In the genomic region with DNA sequence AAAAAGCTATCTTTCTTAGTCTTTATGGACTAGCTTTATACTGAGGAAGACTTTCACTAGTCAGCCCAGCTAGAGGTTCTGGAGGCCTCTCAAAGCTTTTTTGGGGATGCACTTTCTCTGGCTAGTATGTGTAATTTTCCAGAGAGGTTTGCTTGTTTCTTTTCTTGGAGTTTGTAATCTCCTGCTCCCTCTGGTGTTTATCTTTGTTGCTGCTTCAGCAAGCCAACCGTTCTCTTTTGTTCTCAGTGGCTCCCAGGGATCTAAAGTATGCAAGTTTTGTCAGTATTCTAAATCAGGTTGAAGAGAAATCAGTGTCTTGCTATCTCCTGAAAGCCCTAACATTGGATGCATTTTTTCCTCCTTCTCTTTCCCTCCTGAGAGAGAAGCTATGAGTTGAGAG, we compare ENCODE assay signal across 8 cellular contexts.
A peak's percentile ranks its signal among the peaks of the same experiment; 100 is the strongest.
DNase-seq lines count a peak whose midpoint lies in the region; ATAC-seq and TF ChIP-seq lines count a peak whose summit lies in the region.

No MANE protein-coding gene starts in this region.

- no peak overlapping the region for H3K23ac ChIP-seq in H9 (ENCODE audit: insufficient read length, low read depth, low read length)

- no peak overlapping the region for H3K4me2 ChIP-seq in H9 (ENCODE audit: insufficient read depth, insufficient read length, low read length)

- no peaks in the 10 kb centered on the region for H3K23me2 ChIP-seq in H9 (ENCODE audit: insufficient read length, low read depth, low read length, poor library complexity, severe bottlenecking)

- no peak overlapping the region for H2BK12ac ChIP-seq in H9 (ENCODE audit: insufficient read length, low read depth, low read length)

- H3K4me3 Mint-ChIP-seq in H9, result no peak overlapping the region
- H3K4me3 Mint-ChIP-seq in activated naive CD4-positive, alpha-beta T cell treated with anti-CD3 and anti-CD28 coated beads, Interleukin-2, amount 10 ng/mL, durations not matched to agents 7 days and 5 days, result no peak overlapping the region

- H4K20me1 ChIP-seq in H9 (ENCODE audit: control insufficient read depth, insufficient read depth, insufficient read length), result no peaks in the 10 kb centered on the region

- H3K9ac ChIP-seq in H9 (ENCODE audit: extremely low read depth, insufficient read length, low read length), result no peak overlapping the region

- no peak overlapping the region for H3T11ph ChIP-seq in H9 (ENCODE audit: low read length)

- no peak overlapping the region for H2BK5ac ChIP-seq in H9 (ENCODE audit: insufficient read length, low read length)

- TF ChIP-seq CTCF in C4-2B (conservative IDR thresholded peaks at IDR 0.05) (peak; percentile 46), H9 (conservative IDR thresholded peaks at IDR 0.05) (peak; percentile 75), VCaP (conservative IDR thresholded peaks at IDR 0.05) (peak; percentile 97)

- no peak overlapping the region for H2AK5ac ChIP-seq in H9 (ENCODE audit: insufficient read length, low read length)

- H3K18ac ChIP-seq in H9 (ENCODE audit: insufficient read length, low read depth, low read length), result no peak overlapping the region

- peak overlapping the region; percentile 45 to 78 (median 53); a peak in 2 of 7 replicates for H3K27ac Mint-ChIP-seq in H9
- H3K27ac Mint-ChIP-seq in activated naive CD4-positive, alpha-beta T cell treated with anti-CD3 and anti-CD28 coated beads, Interleukin-2, amount 10 ng/mL, durations not matched to agents 7 days and 5 days, result no peak overlapping the region

- no CpG with 5 or more reads among the region's 1 CpG for WGBS in H9 (ENCODE audit: extremely low coverage, insufficient read length, low lambda C conversion rate)

- ATAC-seq in GM21526 (IDR thresholded peaks at IDR 0.05; ENCODE audit: low FRiP score, unreplicated experiment) (no peak), GM21423 (IDR thresholded peaks at IDR 0.05; ENCODE audit: unreplicated experiment) (no peak)

- H4K8ac ChIP-seq in H9 (replicated peaks; ENCODE audit: insufficient read length, low read depth, low read length), result no peak overlapping the region

- H4K5ac ChIP-seq in H9 (ENCODE audit: insufficient read length, low read depth, low read length), result no peak overlapping the region

- H2BK20ac ChIP-seq in H9 (ENCODE audit: low read depth, low read length, poor library complexity, severe bottlenecking), result no peak overlapping the region

- no peaks in the 10 kb centered on the region for H3K79me2 ChIP-seq in H9 (ENCODE audit: insufficient read depth, low read length)

- H4K91ac ChIP-seq in H9 (ENCODE audit: insufficient read length, low read depth, low read length), result no peak overlapping the region

- H3K27me3 Mint-ChIP-seq in H9 (ENCODE audit: low read depth), result no peaks in the 10 kb centered on the region; the same call in 1 of the 2 replicates
- no peaks in the 10 kb centered on the region for H3K27me3 Mint-ChIP-seq in activated naive CD4-positive, alpha-beta T cell treated with anti-CD3 and anti-CD28 coated beads, Interleukin-2, amount 10 ng/mL, durations not matched to agents 7 days and 5 days

- H3K9me3 Mint-ChIP-seq in H9, result peaks cover 4 to 16% of the 10 kb centered on the region in 2 experiments; a peak in 3 of 5 replicates
- peaks cover 3% of the 10 kb centered on the region for H3K9me3 Mint-ChIP-seq in activated naive CD4-positive, alpha-beta T cell treated with anti-CD3 and anti-CD28 coated beads, Interleukin-2, amount 10 ng/mL, durations not matched to agents 7 days and 5 days

- H3K79me1 ChIP-seq in H9 (ENCODE audit: insufficient read depth, low read depth, low read length, poor library complexity, severe bottlenecking), result no peaks in the 10 kb centered on the region

- no peak overlapping the region for H2BK120ac ChIP-seq in H9 (ENCODE audit: low read depth, low read length, poor library complexity, severe bottlenecking)

- peak overlapping the region; percentile 88 for H2AFZ ChIP-seq in H9 (ENCODE audit: low read length)

- peaks cover 6 to 13% of the 10 kb centered on the region in 2 experiments for H3K4me1 Mint-ChIP-seq in H9
- H3K4me1 Mint-ChIP-seq in activated naive CD4-positive, alpha-beta T cell treated with anti-CD3 and anti-CD28 coated beads, Interleukin-2, amount 10 ng/mL, durations not matched to agents 7 days and 5 days, result no peaks in the 10 kb centered on the region

- no peaks in the 10 kb centered on the region for H3K9me3 ChIP-seq in H9 (ENCODE audit: control insufficient read depth, low read depth, low read length)

- no peak overlapping the region for H3K27ac ChIP-seq in C4-2B
- no peak overlapping the region for H3K27ac ChIP-seq in H9 (ENCODE audit: insufficient read length, low read depth, low read length)
- H3K27ac ChIP-seq in VCaP, result no peak overlapping the region

- H3K27me3 ChIP-seq in H9 (ENCODE audit: insufficient read depth, low read length), result no peaks in the 10 kb centered on the region

- H2BK15ac ChIP-seq in H9 (ENCODE audit: low read depth, low read length), result no peak overlapping the region

- no peak overlapping the region for H3K56ac ChIP-seq in H9 (ENCODE audit: insufficient read length, low read depth, low read length)

- H3K14ac ChIP-seq in H9 (ENCODE audit: insufficient read depth, low read length), result no peak overlapping the region

- H3K36me3 Mint-ChIP-seq in H9 (ENCODE audit: insufficient read depth in 1 of 3, low read depth in 3 of 3), result peaks cover 0 to 11% (median 0%) of the 10 kb centered on the region in 3 experiments; a peak in 2 of 7 replicates
- no peaks in the 10 kb centered on the region for H3K36me3 Mint-ChIP-seq in activated naive CD4-positive, alpha-beta T cell treated with anti-CD3 and anti-CD28 coated beads, Interleukin-2, amount 10 ng/mL, durations not matched to agents 7 days and 5 days

- H3K4ac ChIP-seq in H9 (ENCODE audit: low read depth, low read length), result no peak overlapping the region

- CTCF ChIA-PET in activated naive CD4-positive, alpha-beta T cell treated with anti-CD3 and anti-CD28 coated beads, Interleukin-2, amount 10 ng/mL, durations not matched to agents 7 days and 5 days (lab: Charles Lee), result interaction anchor here (0.7 to 2.7 kb wide), 6 partner anchors 163 to 284 kb away, joined by 3 to 20 read pairs (median 4); no protein-coding TSS in a partner anchor

- DNase-seq in H9 (peak; percentile 40), left kidney (ENCODE audit: low read depth, low spot score) (peak; percentile 54), GM19238 (ENCODE audit: insufficient read length, low spot score) (no peak)
- DNase-seq in activated naive CD4-positive, alpha-beta T cell treated with anti-CD3 and anti-CD28 coated beads, Interleukin-2, amount 10 ng/mL, durations not matched to agents 7 days and 5 days, result no peak

- H3K4me1 ChIP-seq in H9 (ENCODE audit: insufficient read depth, low read length), result no peaks in the 10 kb centered on the region; the same call in 1 of the 2 replicates

Comparison
In these comparisons a context has a peak if more than half of its experiments do, and no peak if none do; other contexts are left out.
1. CTCF ChIP-seq: peak in every context shown above with its lines; median percentile 97 in VCaP; 75 in H9; 46 in C4-2B.
2. DNase-seq: peak in H9 (single experiment) and left kidney (single experiment); none in activated naive CD4-positive, alpha-beta T cell treated with anti-CD3 and anti-CD28 coated beads, Interleukin-2, amount 10 ng/mL, durations not matched to agents 7 days and 5 days (single experiment) and GM19238 (single experiment).